Comparison of ENCODE assay signal across 13 cellular contexts in the genomic region with DNA sequence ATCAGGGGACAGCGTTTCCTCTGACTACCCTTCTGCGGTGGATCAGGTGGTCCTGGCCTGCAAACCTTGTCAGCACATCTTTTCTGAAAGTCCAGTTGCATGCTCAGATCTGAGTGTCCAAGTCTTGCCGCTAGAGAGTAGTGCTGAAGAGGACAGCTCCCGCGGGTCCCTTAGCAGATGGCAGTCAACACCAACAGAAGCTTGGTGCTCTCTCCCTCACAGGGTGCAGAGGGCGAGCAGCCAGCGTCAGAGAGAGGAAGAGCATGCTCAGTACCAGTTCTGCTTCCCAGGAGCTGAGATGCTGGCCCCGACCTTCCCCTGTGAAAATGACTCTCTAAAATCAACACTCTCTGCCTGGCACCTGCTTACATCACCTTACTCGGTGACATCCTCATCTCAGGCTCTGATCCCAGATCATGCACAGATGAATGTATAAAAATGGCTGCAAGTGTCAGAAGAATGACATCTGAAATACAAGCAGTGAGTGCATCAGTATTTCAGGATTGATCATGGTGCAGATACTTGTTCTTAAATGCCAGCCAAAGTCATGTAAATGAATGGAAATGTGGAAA.
A peak's percentile ranks its signal among the peaks of the same experiment; 100 is the strongest.
DNase-seq lines count a peak whose midpoint lies in the region; ATAC-seq and TF ChIP-seq lines count a peak whose summit lies in the region.
"Had no signal": no experiment of that assay in that cellular context is flagged by ENCODE, and none has a peak within 500 bp of the region (broad histone marks: within the 10 kb centered on the region; RNA-seq: fewer than 3 reads in every experiment).

No MANE protein-coding gene starts in this region.

- DNase-seq in AG08395 (ENCODE audit: low spot score) (peak; percentile 63), HT1080 (ENCODE audit: low read depth) (peak; percentile 9), WTC11 (ENCODE audit: low spot score) (peak; percentile 41), foreskin fibroblast (peak; percentile 26 to 67), COR-L47 (lab: John Stamatoyannopoulos, UW) (no peak), Peyer's patch (no peak)
- no peak for DNase-seq in stimulated activated CD4-positive, alpha-beta T cell treated with anti-CD3 and anti-CD28 coated beads, Interleukin-4, amount 100 ng/mL, for 24 hours
- DNase-seq: activated T-cell treated with anti-CD3 and anti-CD28 coated beads, Interleukin-2, amount 50 U/mL, for 4 hours; CD4-positive, alpha-beta memory T cell; KG1; nucleus accumbens had no signal

- no peaks in the 10 kb centered on the region for H3K4me1 ChIP-seq in Peyer's patch

- POLR2A ChIA-PET in WTC11 (lab: Charles Lee): no interaction called here

- peaks cover 4% of the 10 kb centered on the region; the same call in 1 of the 2 replicates for H3K4me1 Mint-ChIP-seq in WTC11
- H3K4me1 Mint-ChIP-seq: CD4-positive, alpha-beta memory T cell had no signal

- TF ChIP-seq CTCF in WTC11 (IDR thresholded peaks at IDR 0.05) (no peak), foreskin fibroblast (IDR thresholded peaks at IDR 0.05; ENCODE audit: low read depth, low read length) (no peak), Peyer's patch (IDR thresholded peaks at IDR 0.05) (no peak)

- H3K27ac Mint-ChIP-seq in WTC11: no peak overlapping the region
- H3K27ac Mint-ChIP-seq: CD4-positive, alpha-beta memory T cell had no signal

- H3K4me3 ChIP-seq in foreskin fibroblast (ENCODE audit: low read depth in 1 of 2, low read length in 2 of 2): no peak overlapping the region
- no peak overlapping the region for H3K4me3 ChIP-seq in Peyer's patch
- H3K4me3 ChIP-seq: thoracic aorta had no signal

- no peaks in the 10 kb centered on the region for H3K36me3 ChIP-seq in Peyer's patch
- H3K36me3 ChIP-seq: thoracic aorta had no signal

- H3K9me3 Mint-ChIP-seq in WTC11: no peaks in the 10 kb centered on the region
- H3K9me3 Mint-ChIP-seq: activated T-cell treated with anti-CD3 and anti-CD28 coated beads, Interleukin-2, amount 50 U/mL, for 4 hours had no signal

- TF ChIP-seq POLR2A in Peyer's patch (IDR thresholded peaks at IDR 0.05): no peak

- CTCF ChIA-PET in WTC11 (lab: Charles Lee): interaction anchor here (1.1 kb wide), 1 partner anchor 23 kb away, joined by 3 read pairs; no protein-coding TSS in a partner anchor

- ATAC-seq in WTC11 (peak; percentile 81), GM19035 (IDR thresholded peaks at IDR 0.05; ENCODE audit: unreplicated experiment) (no peak)
- ATAC-seq: activated T-cell treated with anti-CD3 and anti-CD28 coated beads, Interleukin-2, amount 50 U/mL, for 4 hours had no signal

- H3K27me3 ChIP-seq in Peyer's patch: no peaks in the 10 kb centered on the region

- H3K9me3 ChIP-seq in Peyer's patch: no peaks in the 10 kb centered on the region
- H3K9me3 ChIP-seq: thoracic aorta had no signal

- H3K36me3 Mint-ChIP-seq in WTC11: no peaks in the 10 kb centered on the region
- H3K36me3 Mint-ChIP-seq: CD4-positive, alpha-beta memory T cell had no signal

- H3K27me3 Mint-ChIP-seq in WTC11 (ENCODE audit: low read depth): peaks cover 2% of the 10 kb centered on the region; the same call in 1 of the 2 replicates

- H3K4me3 Mint-ChIP-seq in WTC11: no peak overlapping the region
- H3K4me3 Mint-ChIP-seq: activated T-cell treated with anti-CD3 and anti-CD28 coated beads, Interleukin-2, amount 50 U/mL, for 4 hours; CD4-positive, alpha-beta memory T cell had no signal

- H3K27ac ChIP-seq in Peyer's patch: no peak overlapping the region
- H3K27ac ChIP-seq: thoracic aorta had no signal

TF ChIP-seq in WTC11, 78 proteins besides CTCF, POLR2A, EP300 and RAD21:
- TF ChIP-seq ZNF138 (CRISPR knock-in tag; conservative IDR thresholded peaks at IDR 0.05) (no peak), GABPB1 (CRISPR knock-in tag; IDR thresholded peaks at IDR 0.05) (no peak), JUN (CRISPR knock-in tag; IDR thresholded peaks at IDR 0.05) (no peak), TCF7 (CRISPR knock-in tag; IDR thresholded peaks at IDR 0.05; ENCODE audit: low read depth) (no peak), ZBTB21 (CRISPR knock-in tag; IDR thresholded peaks at IDR 0.05; ENCODE audit: borderline replicate concordance) (no peak), SMAD3 (CRISPR knock-in tag; IDR thresholded peaks at IDR 0.05; ENCODE audit: borderline replicate concordance) (no peak), NR3C1 (CRISPR knock-in tag; conservative IDR thresholded peaks at IDR 0.05; ENCODE audit: low read depth) (no peak), NR1H2 (CRISPR knock-in tag; IDR thresholded peaks at IDR 0.05) (no peak), MXD4 (CRISPR knock-in tag; IDR thresholded peaks at IDR 0.05; ENCODE audit: borderline replicate concordance) (no peak), FOXJ3 (CRISPR knock-in tag; IDR thresholded peaks at IDR 0.05; ENCODE audit: borderline replicate concordance) (no peak)
- TF ChIP-seq, protein P1, sequence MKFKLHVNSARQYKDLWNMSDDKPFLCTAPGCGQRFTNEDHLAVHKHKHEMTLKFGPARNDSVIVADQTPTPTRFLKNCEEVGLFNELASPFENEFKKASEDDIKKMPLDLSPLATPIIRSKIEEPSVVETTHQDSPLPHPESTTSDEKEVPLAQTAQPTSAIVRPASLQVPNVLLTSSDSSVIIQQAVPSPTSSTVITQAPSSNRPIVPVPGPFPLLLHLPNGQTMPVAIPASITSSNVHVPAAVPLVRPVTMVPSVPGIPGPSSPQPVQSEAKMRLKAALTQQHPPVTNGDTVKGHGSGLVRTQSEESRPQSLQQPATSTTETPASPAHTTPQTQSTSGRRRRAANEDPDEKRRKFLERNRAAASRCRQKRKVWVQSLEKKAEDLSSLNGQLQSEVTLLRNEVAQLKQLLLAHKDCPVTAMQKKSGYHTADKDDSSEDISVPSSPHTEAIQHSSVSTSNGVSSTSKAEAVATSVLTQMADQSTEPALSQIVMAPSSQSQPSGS (CRISPR knock-in tag; IDR thresholded peaks at IDR 0.05; ENCODE audit: borderline replicate concordance, low read depth): no peak
- TF ChIP-seq, protein P2, sequence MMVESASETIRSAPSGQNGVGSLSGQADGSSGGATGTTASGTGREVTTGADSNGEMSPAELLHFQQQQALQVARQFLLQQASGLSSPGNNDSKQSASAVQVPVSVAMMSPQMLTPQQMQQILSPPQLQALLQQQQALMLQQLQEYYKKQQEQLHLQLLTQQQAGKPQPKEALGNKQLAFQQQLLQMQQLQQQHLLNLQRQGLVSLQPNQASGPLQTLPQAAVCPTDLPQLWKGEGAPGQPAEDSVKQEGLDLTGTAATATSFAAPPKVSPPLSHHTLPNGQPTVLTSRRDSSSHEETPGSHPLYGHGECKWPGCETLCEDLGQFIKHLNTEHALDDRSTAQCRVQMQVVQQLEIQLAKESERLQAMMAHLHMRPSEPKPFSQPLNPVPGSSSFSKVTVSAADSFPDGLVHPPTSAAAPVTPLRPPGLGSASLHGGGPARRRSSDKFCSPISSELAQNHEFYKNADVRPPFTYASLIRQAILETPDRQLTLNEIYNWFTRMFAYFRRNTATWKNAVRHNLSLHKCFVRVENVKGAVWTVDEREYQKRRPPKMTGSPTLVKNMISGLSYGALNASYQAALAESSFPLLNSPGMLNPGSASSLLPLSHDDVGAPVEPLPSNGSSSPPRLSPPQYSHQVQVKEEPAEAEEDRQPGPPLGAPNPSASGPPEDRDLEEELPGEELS (CRISPR knock-in tag; IDR thresholded peaks at IDR 0.05): no peak
- TF ChIP-seq, protein P3, sequence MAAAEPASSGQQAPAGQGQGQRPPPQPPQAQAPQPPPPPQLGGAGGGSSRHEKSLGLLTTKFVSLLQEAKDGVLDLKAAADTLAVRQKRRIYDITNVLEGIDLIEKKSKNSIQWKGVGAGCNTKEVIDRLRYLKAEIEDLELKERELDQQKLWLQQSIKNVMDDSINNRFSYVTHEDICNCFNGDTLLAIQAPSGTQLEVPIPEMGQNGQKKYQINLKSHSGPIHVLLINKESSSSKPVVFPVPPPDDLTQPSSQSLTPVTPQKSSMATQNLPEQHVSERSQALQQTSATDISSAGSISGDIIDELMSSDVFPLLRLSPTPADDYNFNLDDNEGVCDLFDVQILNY (CRISPR knock-in tag; IDR thresholded peaks at IDR 0.05): no peak

Comparison
In these comparisons a context has a peak if more than half of its experiments do, and no peak if none do; other contexts are left out.
1. DNase-seq: peak in AG08395 (single experiment), HT1080 (single experiment), WTC11 (single experiment) and foreskin fibroblast (2 of 2); none in COR-L47 (single experiment), Peyer's patch (0 of 3) and stimulated activated CD4-positive, alpha-beta T cell treated with anti-CD3 and anti-CD28 coated beads, Interleukin-4, amount 100 ng/mL, for 24 hours (single experiment).